In the genomic region with DNA sequence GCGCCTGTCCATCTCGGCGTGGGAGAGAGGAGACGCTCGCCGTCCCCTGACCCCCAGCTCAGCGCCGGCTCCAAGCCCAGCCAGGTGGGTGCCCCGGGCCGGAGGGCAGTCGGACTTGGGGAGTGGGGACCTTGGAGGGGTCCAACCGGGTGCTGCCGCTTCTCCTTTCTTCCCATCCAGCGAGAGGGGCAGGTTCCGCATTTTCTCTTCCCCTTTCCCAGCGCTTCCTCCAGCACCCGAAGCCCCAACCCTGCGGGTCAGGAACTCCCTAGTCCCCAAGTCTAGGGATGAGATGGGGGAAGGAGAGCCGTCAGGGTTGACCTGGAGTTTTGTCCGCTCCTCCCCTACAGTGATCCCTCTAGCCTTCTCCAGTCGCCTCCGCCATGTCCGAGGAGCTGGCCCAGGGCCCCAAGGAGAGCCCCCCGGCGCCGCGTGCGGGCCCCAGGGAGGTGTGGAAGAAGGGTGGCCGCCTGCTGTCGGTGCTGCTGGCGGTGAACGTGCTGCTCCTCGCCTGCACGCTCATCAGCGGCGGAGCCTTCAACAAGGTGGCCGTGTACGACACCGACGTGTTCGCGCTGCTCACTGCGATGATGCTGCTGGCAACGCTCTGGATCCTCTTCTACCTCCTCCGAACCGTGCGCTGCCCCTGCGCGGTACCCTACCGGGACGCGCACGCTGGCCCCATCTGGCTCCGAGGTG, we compare ENCODE assay signal across 8 cellular contexts. TPM values are rescaled to one million over a fixed set of nuclear protein-coding genes. Genes with fewer than 3 reads are reported as not detected.
A peak's percentile ranks its signal among the peaks of the same experiment; 100 is the strongest.
DNase-seq lines count a peak whose midpoint lies in the region; ATAC-seq and TF ChIP-seq lines count a peak whose summit lies in the region.

A gene with protein sequence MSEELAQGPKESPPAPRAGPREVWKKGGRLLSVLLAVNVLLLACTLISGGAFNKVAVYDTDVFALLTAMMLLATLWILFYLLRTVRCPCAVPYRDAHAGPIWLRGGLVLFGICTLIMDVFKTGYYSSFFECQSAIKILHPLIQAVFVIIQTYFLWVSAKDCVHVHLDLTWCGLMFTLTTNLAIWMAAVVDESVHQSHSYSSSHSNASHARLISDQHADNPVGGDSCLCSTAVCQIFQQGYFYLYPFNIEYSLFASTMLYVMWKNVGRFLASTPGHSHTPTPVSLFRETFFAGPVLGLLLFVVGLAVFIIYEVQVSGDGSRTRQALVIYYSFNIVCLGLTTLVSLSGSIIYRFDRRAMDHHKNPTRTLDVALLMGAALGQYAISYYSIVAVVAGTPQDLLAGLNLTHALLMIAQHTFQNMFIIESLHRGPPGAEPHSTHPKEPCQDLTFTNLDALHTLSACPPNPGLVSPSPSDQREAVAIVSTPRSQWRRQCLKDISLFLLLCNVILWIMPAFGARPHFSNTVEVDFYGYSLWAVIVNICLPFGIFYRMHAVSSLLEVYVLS (plus strand): TSS at position 24 of the 699 bp plus-strand sequence. CDS start 360 bp downstream, at position 384.

- H3K27ac ChIP-seq in esophagus muscularis mucosa (replicated peaks in 1 of 4) (no peak within 1 kb of the TSS), neutrophil (peak within 1 kb of the TSS; percentile 36)

- DNase-seq in GM06990 (ENCODE audit: extremely low read depth, insufficient read length) (no peak), NOMO-1 (lab: John Stamatoyannopoulos, UW; ENCODE audit: unreplicated experiment in 2 of 2) (peak; percentile 29 to 34), esophagus muscularis mucosa (ENCODE audit: extremely low spot score) (no peak), occipital lobe (lab: John Stamatoyannopoulos, UW) (no peak), DMS79 treated with DMSO at 0.1 percent for 48 hours (lab: John Stamatoyannopoulos, UW) (no peak)

- H3K4me1 ChIP-seq in esophagus muscularis mucosa (peaks cover 21 to 38% (median 27%) of the 10 kb centered on the region in 4 donors), neutrophil (ENCODE audit: control insufficient read depth in 1 of 2, insufficient read depth in 1 of 2, low read depth in 1 of 2, low read length in 1 of 2) (peaks cover 10 to 21% of the 10 kb centered on the region in 2 experiments)

- H3K4me3 ChIP-seq in GM06990 (replicated peaks; ENCODE audit: low read depth, low read length) (peak within 1 kb of the TSS; percentile 39), esophagus muscularis mucosa (peak within 1 kb of the TSS; percentile 38 to 53 (median 42)), neutrophil (ENCODE audit: low read depth in 1 of 2, low read length in 1 of 2) (peak within 1 kb of the TSS; percentile 47 to 53)

- 3% methylated on average over 7 of the region's 54 CpGs for WGBS in esophagus muscularis mucosa

- H3K27me3 ChIP-seq in GM06990 (replicated peaks; ENCODE audit: control insufficient read depth, insufficient read depth, low read length) (no peaks in the 10 kb centered on the region; the same call in 1 of the 2 replicates), esophagus muscularis mucosa (peaks cover 7 to 100% (median 38%) of the 10 kb centered on the region in 4 donors), neutrophil (peaks cover 99% of the 10 kb centered on the region)

- no peak for TF ChIP-seq EP300 in esophagus muscularis mucosa (IDR thresholded peaks at IDR 0.05)

- H3K36me3 ChIP-seq in GM06990 (ENCODE audit: control insufficient read depth, insufficient read depth, low read length) (no peaks in the 10 kb centered on the region), esophagus muscularis mucosa (no peaks in the 10 kb centered on the region), neutrophil (no peaks in the 10 kb centered on the region)

- no peak for TF ChIP-seq POLR2A in esophagus muscularis mucosa (IDR thresholded peaks at IDR 0.05; ENCODE audit: low read depth)

- TF ChIP-seq CTCF in GM06990 (IDR thresholded peaks at IDR 0.05; ENCODE audit: insufficient read depth, low read length, poor library complexity, severe bottlenecking) (no peak), esophagus muscularis mucosa (IDR thresholded peaks at IDR 0.05) (no peak), neutrophil (IDR thresholded peaks at IDR 0.05) (no peak)

- intact Hi-C loops in esophagus muscularis mucosa (cut with DNase I), result loop anchor here (5.0 kb wide), 1 partner anchor 33 kb away; no protein-coding TSS in a partner anchor

- no peaks in the 10 kb centered on the region for H3K9me3 ChIP-seq in esophagus muscularis mucosa
- no peaks in the 10 kb centered on the region for H3K9me3 ChIP-seq in neutrophil

- ATAC-seq in GM19452 (IDR thresholded peaks at IDR 0.05; ENCODE audit: unreplicated experiment) (no peak), HG02798 (IDR thresholded peaks at IDR 0.05; ENCODE audit: poor library complexity, unreplicated experiment) (no peak)

RNA-seq across cellular contexts. Expression of the gene that starts here (rescaled TPM):
- not detected for total RNA-seq in esophagus muscularis mucosa
- not detected for total RNA-seq in occipital lobe

Comparison
In these comparisons a context has a peak if more than half of its experiments do, and no peak if none do; other contexts are left out.
1. DNase-seq: peak in NOMO-1 (2 of 2); none in GM06990 (single experiment), esophagus muscularis mucosa (single experiment), occipital lobe (single experiment) and DMS79 treated with DMSO at 0.1 percent for 48 hours (single experiment).
2. Peak in every context shown above with its lines, with median percentiles within 50 percentile points of each other: H3K4me3 ChIP-seq.